In genomic region chr1:149962039-149962647, GRCh38 we compare ENCODE assay signal across 7 cellular contexts. TPM values are rescaled to one million over a fixed set of nuclear protein-coding genes. Genes with fewer than 3 reads are reported as not detected.
DNase-seq lines count a peak whose midpoint lies in the region; ATAC-seq and TF ChIP-seq lines count a peak whose summit lies in the region.

No MANE protein-coding gene starts in this region.

- 0 out of 2 replicates have a peak, but pooled peaks cover 4% of the 10 kb centered on the region for H3K36me3 ChIP-seq in MM.1S (replicated peaks; ENCODE audit: insufficient read depth, low read length)

- peaks cover 8% of the 10 kb centered on the region; the same call in 1 of the 2 replicates for H3K4me1 ChIP-seq in MM.1S (ENCODE audit: low read length)

- ATAC-seq in left cardiac atrium (peak; percentile 76 to 88), HG03354 (IDR thresholded peaks at IDR 0.05; ENCODE audit: poor library complexity, severe bottlenecking, unreplicated experiment) (no peak)

- no peaks in the 10 kb centered on the region for H3K9me2 ChIP-seq in MM.1S (replicated peaks; ENCODE audit: insufficient read depth, low read length)

- no peaks in the 10 kb centered on the region for H4K20me1 ChIP-seq in MM.1S (ENCODE audit: insufficient read depth, low read length)

- intact Hi-C loops in left cardiac atrium (cut with DNase I) = loop anchor here (2.0 to 5.0 kb wide), 3 partner anchors 85 to 207 kb away; no protein-coding TSS in a partner anchor

- POLR2A ChIA-PET in GM10248 (lab: Yijun Ruan, JAX) (interaction anchor here (1.1 kb wide), 1 partner anchor 74 kb away, joined by 3 read pairs; a partner anchor contains a TSS), RWPE1 (lab: Yijun Ruan, JAX; ENCODE audit: low non-redundant PET) (no interaction called here)

- H3K4me3 ChIP-seq in MM.1S (ENCODE audit: low read length) = no peak overlapping the region

- TF ChIP-seq CTCF in GM10248 (IDR thresholded peaks at IDR 0.05; ENCODE audit: control extremely low read depth, extremely low read depth, low read depth, missing control alignments) = peak; percentile 74
- peak; percentile 93 for TF ChIP-seq CTCF in MM.1S (IDR thresholded peaks at IDR 0.05; ENCODE audit: low read length)
- peak; percentile 79 for TF ChIP-seq CTCF in RWPE1 (conservative IDR thresholded peaks at IDR 0.05; ENCODE audit: low read depth)

- CTCF ChIA-PET in GM10248 (lab: Yijun Ruan, JAX) = interaction anchor here (0.6 to 3.3 kb wide), 43 partner anchors 10 to 225 kb away, joined by 3 to 24 read pairs (median 5); partner anchors contain the start of gene OTUD7B
- CTCF ChIA-PET in RWPE1 (lab: Yijun Ruan, JAX) = interaction anchor here (0.6 to 1.5 kb wide), 4 partner anchors 25 to 88 kb away, joined by 3 to 14 read pairs (median 4); no protein-coding TSS in a partner anchor

- no peaks in the 10 kb centered on the region for H3K79me2 ChIP-seq in MM.1S (ENCODE audit: low read length)

- no peak overlapping the region for H3K4me2 ChIP-seq in MM.1S (ENCODE audit: low read depth, low read length)

- H3F3A ChIP-seq in MM.1S (ENCODE audit: insufficient read depth, low read length) = peaks cover 8% of the 10 kb centered on the region; the same call in 1 of the 2 replicates

- DNase-seq in GM10248 (ENCODE audit: extremely low spot score) (peak; percentile 61), MM.1S (peak; percentile 76), RWPE1 (ENCODE audit: low spot score) (peak; percentile 50), amygdala (lab: John Stamatoyannopoulos, UW) (peak in 33 of 56 donors; percentile 1 to 79 (median 21)), left cardiac atrium (peak; percentile 39), putamen (ENCODE audit: low spot score) (peak; percentile 79)

- H3K9me3 ChIP-seq in MM.1S (replicated peaks; ENCODE audit: insufficient read depth, low read length) = no peaks in the 10 kb centered on the region

- no peak overlapping the region for H2AFZ ChIP-seq in MM.1S (ENCODE audit: low read length)

- no peaks in the 10 kb centered on the region for H3K27me3 ChIP-seq in MM.1S (replicated peaks; ENCODE audit: insufficient read depth, low read length)

- H3K27ac ChIP-seq in MM.1S (ENCODE audit: low read length) (no peak overlapping the region; the same call in 1 of the 2 replicates), RWPE1 (no peak overlapping the region)

- H3K9ac ChIP-seq in MM.1S (ENCODE audit: low read length) = no peak overlapping the region

RNA-seq across cellular contexts. Expression of gene MTMR11, which starts 25.5 kb away (rescaled TPM):
- total RNA-seq in left cardiac atrium = 1 to 10 TPM; 3.9 to 6.0 TPM

RNA-seq across cellular contexts. Expression of gene SF3B4, which starts 34.5 kb away (rescaled TPM):
- total RNA-seq in left cardiac atrium = 10 to 100 TPM; 25.4 to 30.7 TPM

RNA-seq across cellular contexts. Expression of gene SV2A, which starts 44.5 kb away (rescaled TPM):
- total RNA-seq in left cardiac atrium = 1 to 10 TPM in 1 of 2 donors, under 1 TPM in 1; 0.71 to 1.5 TPM

RNA-seq across cellular contexts. Expression of gene OTUD7B, which starts 48.4 kb away (rescaled TPM):
- 10 to 100 TPM; 20.3 to 21.4 TPM for total RNA-seq in left cardiac atrium

Comparison
In these comparisons a context has a peak if more than half of its experiments do, and no peak if none do; other contexts are left out.
1. DNase-seq: peak in every context shown above with its lines; median percentile 79 in putamen; 76 in MM.1S; 61 in GM10248; 50 in RWPE1; 39 in left cardiac atrium; 21 in amygdala.